16 cellular contexts compared by ENCODE assay signal in genomic region chr3:126888186-126888760, GRCh38.
DNase-seq lines count a peak whose midpoint lies in the region; ATAC-seq and TF ChIP-seq lines count a peak whose summit lies in the region.
"Had no signal": no experiment of that assay in that cellular context is flagged by ENCODE, and none has a peak within 500 bp of the region (broad histone marks: within the 10 kb centered on the region; RNA-seq: fewer than 3 reads in every experiment).

No MANE protein-coding gene starts in this region.

- no peak overlapping the region for H3K4me3 Mint-ChIP-seq in stimulated activated effector memory CD8-positive, alpha-beta T cell treated with anti-CD3 and anti-CD28 coated beads, Interleukin-12 subunit alpha, Interleukin-12 subunit beta, amount 100 ng/mL, for 72 hours
- no peak overlapping the region for H3K4me3 Mint-ChIP-seq in mesothelial cell of epicardium
- H3K4me3 Mint-ChIP-seq: GM23338; stimulated activated memory B cell treated with anti-CD40 and anti-IgM and Interleukin-4, amounts not matched to agents 10 μg/mL and 1 μg/mL and 100 μg/mL, for 72 hours had no signal

- H3K27ac Mint-ChIP-seq in stimulated activated effector memory CD8-positive, alpha-beta T cell treated with anti-CD3 and anti-CD28 coated beads, Interleukin-12 subunit alpha, Interleukin-12 subunit beta, amount 100 ng/mL, for 72 hours: peak overlapping the region; percentile 45
- H3K27ac Mint-ChIP-seq in mesothelial cell of epicardium: no peak overlapping the region
- H3K27ac Mint-ChIP-seq: GM23338; stimulated activated memory B cell treated with anti-CD40 and anti-IgM and Interleukin-4, amounts not matched to agents 10 μg/mL and 1 μg/mL and 100 μg/mL, for 72 hours had no signal

- no peaks in the 10 kb centered on the region for H3K9me3 Mint-ChIP-seq in stimulated activated effector memory CD8-positive, alpha-beta T cell treated with anti-CD3 and anti-CD28 coated beads, Interleukin-12 subunit alpha, Interleukin-12 subunit beta, amount 100 ng/mL, for 72 hours
- H3K9me3 Mint-ChIP-seq in mesothelial cell of epicardium: no peaks in the 10 kb centered on the region
- H3K9me3 Mint-ChIP-seq: GM23338; stimulated activated memory B cell treated with anti-CD40 and anti-IgM and Interleukin-4, amounts not matched to agents 10 μg/mL and 1 μg/mL and 100 μg/mL, for 72 hours had no signal

- peaks cover 6% of the 10 kb centered on the region for H3K27me3 Mint-ChIP-seq in mesothelial cell of epicardium (ENCODE audit: low read depth)
- H3K27me3 Mint-ChIP-seq: stimulated activated memory B cell treated with anti-CD40 and anti-IgM and Interleukin-4, amounts not matched to agents 10 μg/mL and 1 μg/mL and 100 μg/mL, for 72 hours had no signal

- H3K36me3 Mint-ChIP-seq in stimulated activated effector memory CD8-positive, alpha-beta T cell treated with anti-CD3 and anti-CD28 coated beads, Interleukin-12 subunit alpha, Interleukin-12 subunit beta, amount 100 ng/mL, for 72 hours: no peaks in the 10 kb centered on the region
- H3K36me3 Mint-ChIP-seq in mesothelial cell of epicardium: no peaks in the 10 kb centered on the region

- no peak for ATAC-seq in stimulated activated effector memory CD8-positive, alpha-beta T cell treated with anti-CD3 and anti-CD28 coated beads, Interleukin-12 subunit alpha, Interleukin-12 subunit beta, amount 100 ng/mL, for 72 hours
- ATAC-seq in HG03159 (IDR thresholded peaks at IDR 0.05; ENCODE audit: unreplicated experiment): no peak
- ATAC-seq: gastrocnemius medialis; GM23338; stimulated activated memory B cell treated with anti-CD40 and anti-IgM and Interleukin-4, amounts not matched to agents 10 μg/mL and 1 μg/mL and 100 μg/mL, for 72 hours had no signal

- TF ChIP-seq CTCF in mesothelial cell of epicardium (IDR thresholded peaks at IDR 0.05; ENCODE audit: unreplicated experiment): no peak

- H3K4me1 Mint-ChIP-seq in stimulated activated effector memory CD8-positive, alpha-beta T cell treated with anti-CD3 and anti-CD28 coated beads, Interleukin-12 subunit alpha, Interleukin-12 subunit beta, amount 100 ng/mL, for 72 hours: peaks cover 21% of the 10 kb centered on the region
- no peaks in the 10 kb centered on the region for H3K4me1 Mint-ChIP-seq in mesothelial cell of epicardium
- H3K4me1 Mint-ChIP-seq: stimulated activated memory B cell treated with anti-CD40 and anti-IgM and Interleukin-4, amounts not matched to agents 10 μg/mL and 1 μg/mL and 100 μg/mL, for 72 hours had no signal

- DNase-seq in DMS 273 (lab: John Stamatoyannopoulos, UW; ENCODE audit: unreplicated experiment) (peak; percentile 47), DMS 273 treated with DMSO at 0.1 percent for 48 hours (lab: John Stamatoyannopoulos, UW) (no peak), NCI-H2107 (lab: John Stamatoyannopoulos, UW) (peak; percentile 48), NCI-H774 (lab: John Stamatoyannopoulos, UW) (peak; percentile 51), mesothelial cell of epicardium (ENCODE audit: low spot score in 2 of 2, unreplicated experiment in 2 of 2) (no peak), pons (ENCODE audit: low spot score) (no peak)
- DNase-seq in stimulated activated effector memory CD8-positive, alpha-beta T cell treated with anti-CD3 and anti-CD28 coated beads, Interleukin-12 subunit alpha, Interleukin-12 subunit beta, amount 100 ng/mL, for 72 hours (ENCODE audit: low spot score in 2 of 2): no peak
- DNase-seq: activated CD4-positive, alpha-beta T cell treated with anti-CD3 and anti-CD28 coated beads, Interleukin-2, amount 50 U/mL, for 1 hour; activated naive CD4-positive, alpha-beta T cell treated with anti-CD3 and anti-CD28 coated beads, Interleukin-2, amount 50 U/mL, for 16 hours; C1 segment of cervical spinal cord; gastrocnemius medialis; left ventricle myocardium inferior; small intestine had no signal

Comparison
In these comparisons a context has a peak if more than half of its experiments do, and no peak if none do; other contexts are left out.
1. DNase-seq: peak in DMS 273 (single experiment), NCI-H2107 (single experiment) and NCI-H774 (single experiment); none in DMS 273 treated with DMSO at 0.1 percent for 48 hours (single experiment), stimulated activated effector memory CD8-positive, alpha-beta T cell treated with anti-CD3 and anti-CD28 coated beads, Interleukin-12 subunit alpha, Interleukin-12 subunit beta, amount 100 ng/mL, for 72 hours (0 of 2), mesothelial cell of epicardium (0 of 2) and pons (single experiment).